ENCODE assay signal across 20 cellular contexts in the genomic region with DNA sequence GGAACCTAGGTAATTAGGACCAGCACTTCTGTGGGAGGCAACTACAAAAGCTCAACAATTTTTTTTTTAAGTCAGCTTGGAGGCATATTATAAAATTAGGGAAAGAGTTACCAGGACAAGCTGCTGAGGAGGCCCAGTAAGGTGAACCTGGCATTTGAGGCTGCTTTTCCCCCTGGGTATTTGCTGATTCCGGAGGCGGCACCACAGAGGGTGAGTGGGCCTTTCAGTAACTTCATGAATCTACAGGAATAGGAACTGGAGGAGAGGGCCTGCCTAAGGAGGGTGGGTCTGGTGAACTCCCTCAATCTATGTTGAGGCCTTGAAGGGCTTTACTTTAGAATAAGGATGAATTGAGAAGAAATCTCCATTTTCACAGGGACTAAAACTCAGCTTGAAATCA. TPM values are rescaled to one million over a fixed set of nuclear protein-coding genes. Genes with fewer than 3 reads are reported as not detected.
DNase-seq lines count a peak whose midpoint lies in the region; ATAC-seq and TF ChIP-seq lines count a peak whose summit lies in the region.
"Had no signal": no experiment of that assay in that cellular context is flagged by ENCODE, and none has a peak within 500 bp of the region (broad histone marks: within the 10 kb centered on the region; RNA-seq: fewer than 3 reads in every experiment).

No MANE protein-coding gene starts in this region.

- peaks cover 0 to 4% of the 10 kb centered on the region in 2 donors for H3K36me3 Mint-ChIP-seq in activated T-cell treated with anti-CD3 and anti-CD28 coated beads, Interleukin-2, amount 50 U/mL, for 72 hours (ENCODE audit: insufficient read depth in 2 of 2)

- no peak overlapping the region for H3K27ac ChIP-seq in osteoblast (ENCODE audit: low read depth, low read length)
- H3K27ac ChIP-seq: 22Rv1, BLaER1, C4-2B had no signal

- no peaks in the 10 kb centered on the region for H3K36me3 ChIP-seq in osteoblast (ENCODE audit: insufficient read depth, low read length)
- H3K36me3 ChIP-seq: HAP-1 had no signal

- no peaks in the 10 kb centered on the region for H3K4me1 Mint-ChIP-seq in activated T-cell treated with anti-CD3 and anti-CD28 coated beads, Interleukin-2, amount 50 U/mL, for 72 hours (ENCODE audit: low read depth)
- H3K4me1 Mint-ChIP-seq: B cell had no signal

- DNase-seq in activated T-cell treated with anti-CD3 and anti-CD28 coated beads, Interleukin-2, amount 50 U/mL, for 72 hours = no peak
- DNase-seq in activated T-cell treated with anti-CD3 and anti-CD28 coated beads, Interleukin-2, amount 50 U/mL, for 1 hour = no peak
- DNase-seq in G401 (ENCODE audit: low spot score) = peak; percentile 58
- peak; percentile 53 for DNase-seq in cerebellar cortex (ENCODE audit: low spot score)
- peak; percentile 30 for DNase-seq in osteoblast (ENCODE audit: insufficient read length, low spot score, missing footprints)
- no peak for DNase-seq in activated CD8-positive, alpha-beta memory T cell treated with anti-CD3 and anti-CD28 coated beads for 24 hours
- no peak for DNase-seq in stimulated activated CD4-positive, alpha-beta T cell treated with anti-CD3 and anti-CD28 coated beads, Interleukin-2, amount 100 ng/mL, for 48 hours
- DNase-seq in EL = no peak
- DNase-seq: Caco-2; CD4-positive, CD25-positive, alpha-beta regulatory T cell; CD8-positive, alpha-beta T cell; DMS153; DND-41; GF-D8; GOT3 had no signal

- H4K20me1 ChIP-seq in osteoblast (ENCODE audit: insufficient read depth, low read length) = no peaks in the 10 kb centered on the region
- H4K20me1 ChIP-seq: BLaER1 had no signal

- no peak overlapping the region for H3K4me3 ChIP-seq in osteoblast (ENCODE audit: insufficient read depth, low read length)
- H3K4me3 ChIP-seq: BLaER1, HAP-1 had no signal

- H3K9me3 ChIP-seq in osteoblast (ENCODE audit: low read depth, low read length) = no peaks in the 10 kb centered on the region
- H3K9me3 ChIP-seq: BLaER1, Caco-2, HAP-1 had no signal

- H2AFZ ChIP-seq in osteoblast (ENCODE audit: low read length) = no peak overlapping the region

- no peak for TF ChIP-seq CTCF in osteoblast (IDR thresholded peaks at IDR 0.05; ENCODE audit: extremely low read depth, low read depth, low read length)

- ATAC-seq in activated T-cell treated with anti-CD3 and anti-CD28 coated beads, Interleukin-2, amount 50 U/mL, for 72 hours (replicated peaks in 1 of 2) = no peak
- ATAC-seq: CD8-positive, alpha-beta T cell had no signal

- no peaks in the 10 kb centered on the region for H3K27me3 ChIP-seq in osteoblast (ENCODE audit: insufficient read depth, low read length)
- H3K27me3 ChIP-seq: BLaER1 had no signal

- in situ Hi-C loops in G401 (cut with HindIII; ENCODE audit: low sequenced_read_pairs) = no loop called here

- no peaks in the 10 kb centered on the region for H3K79me2 ChIP-seq in osteoblast (ENCODE audit: insufficient read depth, low read length)

- peaks cover 5% of the 10 kb centered on the region for H3K4me1 ChIP-seq in osteoblast (ENCODE audit: insufficient read depth, low read length)
- H3K4me1 ChIP-seq: BLaER1 had no signal

- H3K4me2 ChIP-seq in osteoblast (ENCODE audit: insufficient read depth, low read length) = no peak overlapping the region
- H3K4me2 ChIP-seq: BLaER1 had no signal

- no peaks in the 10 kb centered on the region for H3K9me3 Mint-ChIP-seq in activated T-cell treated with anti-CD3 and anti-CD28 coated beads, Interleukin-2, amount 50 U/mL, for 72 hours
- H3K9me3 Mint-ChIP-seq: CD4-positive, CD25-positive, alpha-beta regulatory T cell; CD8-positive, alpha-beta T cell had no signal

- no peaks in the 10 kb centered on the region for H3K27me3 Mint-ChIP-seq in activated T-cell treated with anti-CD3 and anti-CD28 coated beads, Interleukin-2, amount 50 U/mL, for 72 hours (ENCODE audit: low read depth)
- H3K27me3 Mint-ChIP-seq: B cell; CD4-positive, CD25-positive, alpha-beta regulatory T cell had no signal

- H3K4me3 Mint-ChIP-seq in activated T-cell treated with anti-CD3 and anti-CD28 coated beads, Interleukin-2, amount 50 U/mL, for 72 hours = no peak overlapping the region
- H3K4me3 Mint-ChIP-seq: B cell; CD4-positive, CD25-positive, alpha-beta regulatory T cell; CD8-positive, alpha-beta T cell had no signal

- H3K27ac Mint-ChIP-seq in activated T-cell treated with anti-CD3 and anti-CD28 coated beads, Interleukin-2, amount 50 U/mL, for 72 hours = peak overlapping the region; percentile 65
- H3K27ac Mint-ChIP-seq: B cell; CD4-positive, CD25-positive, alpha-beta regulatory T cell; CD8-positive, alpha-beta T cell had no signal

RNA-seq across cellular contexts. Expression of a gene that starts 14.6 kb away (rescaled TPM):
- 10 to 100 TPM; 12.5 to 12.6 TPM for total RNA-seq in activated T-cell treated with anti-CD3 and anti-CD28 coated beads, Interleukin-2, amount 50 U/mL, for 72 hours
- total RNA-seq in G401 (2014; rRNA removed; shearing (Covaris generic)) = 10.5 and 14.0 TPM in 2 replicates
- 23.9 and 24.6 TPM in 2 replicates for total RNA-seq in osteoblast

RNA-seq across cellular contexts. Expression of a gene that starts 40.5 kb away (rescaled TPM):
- 10 to 100 TPM; 43.2 to 55.0 TPM for total RNA-seq in activated T-cell treated with anti-CD3 and anti-CD28 coated beads, Interleukin-2, amount 50 U/mL, for 72 hours
- total RNA-seq in G401 (2014; rRNA removed; shearing (Covaris generic)) = 99.1 and 131 TPM in 2 replicates
- total RNA-seq in osteoblast = 89.4 and 91.6 TPM in 2 replicates

Comparison
In these comparisons a context has a peak if more than half of its experiments do, and no peak if none do; other contexts are left out.
1. DNase-seq: peak in G401 (single experiment), cerebellar cortex (single experiment) and osteoblast (single experiment); none in activated T-cell treated with anti-CD3 and anti-CD28 coated beads, Interleukin-2, amount 50 U/mL, for 72 hours (0 of 2), activated T-cell treated with anti-CD3 and anti-CD28 coated beads, Interleukin-2, amount 50 U/mL, for 1 hour (single experiment), activated CD8-positive, alpha-beta memory T cell treated with anti-CD3 and anti-CD28 coated beads for 24 hours (single experiment), stimulated activated CD4-positive, alpha-beta T cell treated with anti-CD3 and anti-CD28 coated beads, Interleukin-2, amount 100 ng/mL, for 48 hours (0 of 2) and EL (single experiment).